Comparison of ENCODE assay signal across 12 cellular contexts in the genomic region with DNA sequence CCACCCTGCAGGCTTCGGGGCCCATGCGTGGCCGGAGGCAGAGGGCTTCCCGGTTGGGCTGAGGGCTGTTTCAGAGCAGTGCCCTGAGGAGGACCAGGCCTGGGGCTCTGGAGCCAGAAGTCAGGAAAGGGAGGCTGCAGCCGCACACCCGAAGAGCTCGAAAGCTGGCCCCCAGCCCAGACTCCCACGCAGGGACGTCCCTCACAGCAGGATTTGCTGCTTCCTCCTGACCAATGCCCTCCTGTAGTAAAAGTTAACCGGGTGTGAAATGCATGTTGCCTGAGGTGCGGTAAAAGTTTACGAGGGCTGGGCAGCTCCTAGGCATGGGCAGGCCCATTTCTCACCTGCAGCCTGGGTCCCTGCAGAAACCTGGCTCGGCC.
DNase-seq lines count a peak whose midpoint lies in the region; ATAC-seq and TF ChIP-seq lines count a peak whose summit lies in the region.
"Had no signal": no experiment of that assay in that cellular context is flagged by ENCODE, and none has a peak within 500 bp of the region (broad histone marks: within the 10 kb centered on the region; RNA-seq: fewer than 3 reads in every experiment).

No MANE protein-coding gene starts in this region.

- H3K9me3 ChIP-seq in ascending aorta (no peaks in the 10 kb centered on the region), heart left ventricle (no peaks in the 10 kb centered on the region), ovary (no peaks in the 10 kb centered on the region)
- H3K9me3 ChIP-seq: upper lobe of left lung had no signal

- intact Hi-C loops in ascending aorta (cut with DNase I): loop anchor here (1.0 to 5.0 kb wide), 4 partner anchors 13 to 426 kb away; a partner anchor contains a TSS
- intact Hi-C loops in heart left ventricle (cut with DNase I): loop anchor here in 5 of 10 donors (1.0 to 5.0 kb wide), 5 partner anchors 39 to 286 kb away; a partner anchor contains a TSS
- intact Hi-C loops in ovary (cut with DNase I): loop anchor here in 1 of 4 donors (5.0 kb wide), 1 partner anchor 41 kb away; no protein-coding TSS in a partner anchor

- TF ChIP-seq POLR2A in heart left ventricle (IDR thresholded peaks at IDR 0.05) (no peak), ovary (IDR thresholded peaks at IDR 0.05) (no peak)

- 10 to 19% (median 15%) methylated on average over 10 to 13 of the region's 13 CpGs for WGBS in heart left ventricle, 4 donors
- 12 to 13% (median 13%) methylated on average over 10 to 13 of the region's 13 CpGs for WGBS in ovary, 3 donors

- H3K27me3 ChIP-seq in ascending aorta (no peaks in the 10 kb centered on the region), heart left ventricle (peaks cover 0 to 20% (median 0%) of the 10 kb centered on the region in 9 donors), ovary (no peaks in the 10 kb centered on the region)
- H3K27me3 ChIP-seq: upper lobe of left lung had no signal

- DNase-seq in COR-L47 (lab: John Stamatoyannopoulos, UW) (peak; percentile 16), ascending aorta (ENCODE audit: low spot score in 2 of 2) (no peak), heart left ventricle (peak; percentile 78 to 83 (median 81)), ovary (peak; percentile 80 to 94 (median 88)), NCI-H2029 (lab: John Stamatoyannopoulos, UW) (no peak), putamen (ENCODE audit: low spot score) (no peak), NCI-H526 treated with DMSO at 0.1 percent for 48 hours (lab: John Stamatoyannopoulos, UW) (no peak)
- DNase-seq in activated CD4-positive, CD25-positive, alpha-beta regulatory T cell (lab: John Stamatoyannopoulos, UW): no peak
- DNase-seq: activated CD8-positive, alpha-beta memory T cell treated with anti-CD3 and anti-CD28 coated beads, Interleukin-2, amount 50 U/mL, for 48 hours; KG1; T-helper 1 cell had no signal

- H3K27ac ChIP-seq in ascending aorta (peak overlapping the region; percentile 89 to 98), heart left ventricle (peak overlapping the region; percentile 60 to 98 (median 90)), ovary (peak overlapping the region; percentile 53 to 80)

- TF ChIP-seq CTCF in ascending aorta (IDR thresholded peaks at IDR 0.05) (no peak), heart left ventricle (IDR thresholded peaks at IDR 0.05) (no peak), ovary (IDR thresholded peaks at IDR 0.05) (no peak)

- H3K36me3 ChIP-seq in ascending aorta (no peaks in the 10 kb centered on the region), heart left ventricle (no peaks in the 10 kb centered on the region), ovary (no peaks in the 10 kb centered on the region)
- H3K36me3 ChIP-seq: upper lobe of left lung had no signal

- H3K4me3 ChIP-seq in ascending aorta: peak overlapping the region in 1 of 2 donors; percentile 32
- no peak overlapping the region for H3K4me3 ChIP-seq in heart left ventricle
- H3K4me3 ChIP-seq in ovary: no peak overlapping the region
- H3K4me3 ChIP-seq: upper lobe of left lung had no signal

- peak in 1 of 4 donors; percentile 4 for ATAC-seq in heart left ventricle

- no peak for TF ChIP-seq EP300 in ovary (IDR thresholded peaks at IDR 0.05)

- H3K4me1 ChIP-seq in ascending aorta (peaks cover 65 to 95% of the 10 kb centered on the region in 2 donors), heart left ventricle (peaks cover 0 to 85% (median 47%) of the 10 kb centered on the region in 12 donors), ovary (ENCODE audit: insufficient read depth) (peaks cover 27% of the 10 kb centered on the region)

Comparison
In these comparisons a context has a peak if more than half of its experiments do, and no peak if none do; other contexts are left out.
1. DNase-seq: peak in COR-L47 (single experiment), heart left ventricle (5 of 5) and ovary (5 of 5); none in ascending aorta (0 of 2), NCI-H2029 (single experiment), putamen (single experiment), NCI-H526 treated with DMSO at 0.1 percent for 48 hours (single experiment) and activated CD4-positive, CD25-positive, alpha-beta regulatory T cell (0 of 4).
2. Peak in every context shown above with its lines, with median percentiles within 50 percentile points of each other: H3K27ac ChIP-seq.